In the genomic region with DNA sequence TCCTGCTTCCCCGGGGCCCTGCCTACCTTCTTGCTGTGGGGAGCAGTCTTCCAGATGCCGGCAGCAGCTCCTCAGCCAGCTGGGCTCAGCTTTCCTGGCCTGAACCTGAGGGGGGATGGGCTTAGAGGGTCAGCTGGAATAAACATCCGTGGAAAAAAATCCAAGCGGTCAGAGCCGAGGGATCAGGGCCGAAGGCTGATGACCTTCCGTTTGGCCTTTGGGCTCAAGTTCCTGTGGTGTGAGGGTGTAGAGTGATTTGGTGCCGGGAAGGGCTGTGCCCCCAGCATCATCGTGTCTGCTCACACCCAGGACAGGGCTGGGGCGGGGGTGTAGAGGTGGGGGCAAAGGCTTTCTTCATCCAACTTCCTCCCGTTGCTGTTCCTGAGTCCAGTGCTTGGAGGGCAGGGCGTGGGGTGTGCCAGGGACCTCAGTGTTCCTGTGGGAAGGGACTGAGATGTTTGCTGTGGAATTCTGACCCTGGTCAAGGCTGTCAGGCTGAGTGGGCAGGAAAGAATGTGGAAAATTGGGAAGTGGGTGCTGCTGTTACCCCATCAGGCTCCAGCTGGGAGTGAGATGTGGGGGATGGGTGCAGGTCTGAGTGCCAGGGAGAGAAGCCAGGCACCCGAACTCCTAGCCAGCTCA, we compare ENCODE assay signal across 1 cellular context.
TF ChIP-seq lines count a peak whose summit lies in the region.

No MANE protein-coding gene starts in this region.

TF ChIP-seq in HepG2, 621 proteins besides CTCF, POLR2A, EP300 and RAD21 (continued from another document and continues in another):
- TF ChIP-seq, protein P1, sequence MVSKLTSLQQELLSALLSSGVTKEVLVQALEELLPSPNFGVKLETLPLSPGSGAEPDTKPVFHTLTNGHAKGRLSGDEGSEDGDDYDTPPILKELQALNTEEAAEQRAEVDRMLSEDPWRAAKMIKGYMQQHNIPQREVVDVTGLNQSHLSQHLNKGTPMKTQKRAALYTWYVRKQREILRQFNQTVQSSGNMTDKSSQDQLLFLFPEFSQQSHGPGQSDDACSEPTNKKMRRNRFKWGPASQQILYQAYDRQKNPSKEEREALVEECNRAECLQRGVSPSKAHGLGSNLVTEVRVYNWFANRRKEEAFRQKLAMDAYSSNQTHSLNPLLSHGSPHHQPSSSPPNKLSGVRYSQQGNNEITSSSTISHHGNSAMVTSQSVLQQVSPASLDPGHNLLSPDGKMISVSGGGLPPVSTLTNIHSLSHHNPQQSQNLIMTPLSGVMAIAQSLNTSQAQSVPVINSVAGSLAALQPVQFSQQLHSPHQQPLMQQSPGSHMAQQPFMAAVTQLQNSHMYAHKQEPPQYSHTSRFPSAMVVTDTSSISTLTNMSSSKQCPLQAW (CRISPR knock-in tag; IDR thresholded peaks at IDR 0.05): peak; percentile 84
- TF ChIP-seq GFI1 (CRISPR knock-in tag; IDR thresholded peaks at IDR 0.05; ENCODE audit: borderline replicate concordance): peak; percentile 61; the same call in 1 of the 2 replicates
- TF ChIP-seq IRF2 (CRISPR knock-in tag; IDR thresholded peaks at IDR 0.05): peak; percentile 35; the same call in 1 of the 2 replicates
- no peak for TF ChIP-seq FOXA1 (IDR thresholded peaks at IDR 0.05)
- TF ChIP-seq FOXA1 (CRISPR knock-in tag; IDR thresholded peaks at IDR 0.05): 0 out of 2 replicates have a peak, but pooled peaks have one; percentile 29
- no peak for TF ChIP-seq LCORL (IDR thresholded peaks at IDR 0.05)
- TF ChIP-seq LCORL (CRISPR knock-in tag; IDR thresholded peaks at IDR 0.05): peak; percentile 77
- TF ChIP-seq, protein P2, sequence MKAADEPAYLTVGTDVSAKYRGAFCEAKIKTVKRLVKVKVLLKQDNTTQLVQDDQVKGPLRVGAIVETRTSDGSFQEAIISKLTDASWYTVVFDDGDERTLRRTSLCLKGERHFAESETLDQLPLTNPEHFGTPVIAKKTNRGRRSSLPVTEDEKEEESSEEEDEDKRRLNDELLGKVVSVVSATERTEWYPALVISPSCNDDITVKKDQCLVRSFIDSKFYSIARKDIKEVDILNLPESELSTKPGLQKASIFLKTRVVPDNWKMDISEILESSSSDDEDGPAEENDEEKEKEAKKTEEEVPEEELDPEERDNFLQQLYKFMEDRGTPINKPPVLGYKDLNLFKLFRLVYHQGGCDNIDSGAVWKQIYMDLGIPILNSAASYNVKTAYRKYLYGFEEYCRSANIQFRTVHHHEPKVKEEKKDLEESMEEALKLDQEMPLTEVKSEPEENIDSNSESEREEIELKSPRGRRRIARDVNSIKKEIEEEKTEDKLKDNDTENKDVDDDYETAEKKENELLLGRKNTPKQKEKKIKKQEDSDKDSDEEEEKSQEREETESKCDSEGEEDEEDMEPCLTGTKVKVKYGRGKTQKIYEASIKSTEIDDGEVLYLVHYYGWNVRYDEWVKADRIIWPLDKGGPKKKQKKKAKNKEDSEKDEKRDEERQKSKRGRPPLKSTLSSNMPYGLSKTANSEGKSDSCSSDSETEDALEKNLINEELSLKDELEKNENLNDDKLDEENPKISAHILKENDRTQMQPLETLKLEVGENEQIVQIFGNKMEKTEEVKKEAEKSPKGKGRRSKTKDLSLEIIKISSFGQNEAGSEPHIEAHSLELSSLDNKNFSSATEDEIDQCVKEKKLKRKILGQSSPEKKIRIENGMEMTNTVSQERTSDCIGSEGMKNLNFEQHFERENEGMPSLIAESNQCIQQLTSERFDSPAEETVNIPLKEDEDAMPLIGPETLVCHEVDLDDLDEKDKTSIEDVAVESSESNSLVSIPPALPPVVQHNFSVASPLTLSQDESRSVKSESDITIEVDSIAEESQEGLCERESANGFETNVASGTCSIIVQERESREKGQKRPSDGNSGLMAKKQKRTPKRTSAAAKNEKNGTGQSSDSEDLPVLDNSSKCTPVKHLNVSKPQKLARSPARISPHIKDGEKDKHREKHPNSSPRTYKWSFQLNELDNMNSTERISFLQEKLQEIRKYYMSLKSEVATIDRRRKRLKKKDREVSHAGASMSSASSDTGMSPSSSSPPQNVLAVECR (CRISPR knock-in tag; IDR thresholded peaks at IDR 0.05; ENCODE audit: borderline replicate concordance): peak; percentile 63; the same call in 1 of the 2 replicates
- TF ChIP-seq FOXO1 (CRISPR knock-in tag; IDR thresholded peaks at IDR 0.05): peak; percentile 73; the same call in 1 of the 2 replicates
- TF ChIP-seq, protein P3, sequence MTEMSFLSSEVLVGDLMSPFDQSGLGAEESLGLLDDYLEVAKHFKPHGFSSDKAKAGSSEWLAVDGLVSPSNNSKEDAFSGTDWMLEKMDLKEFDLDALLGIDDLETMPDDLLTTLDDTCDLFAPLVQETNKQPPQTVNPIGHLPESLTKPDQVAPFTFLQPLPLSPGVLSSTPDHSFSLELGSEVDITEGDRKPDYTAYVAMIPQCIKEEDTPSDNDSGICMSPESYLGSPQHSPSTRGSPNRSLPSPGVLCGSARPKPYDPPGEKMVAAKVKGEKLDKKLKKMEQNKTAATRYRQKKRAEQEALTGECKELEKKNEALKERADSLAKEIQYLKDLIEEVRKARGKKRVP (CRISPR knock-in tag; IDR thresholded peaks at IDR 0.05): no peak
- peak; percentile 91; the same call in 1 of the 2 replicates for TF ChIP-seq ETV5 (CRISPR knock-in tag; IDR thresholded peaks at IDR 0.05; ENCODE audit: borderline replicate concordance)
- no peak for TF ChIP-seq ZNF652 (CRISPR knock-in tag; IDR thresholded peaks at IDR 0.05; ENCODE audit: borderline replicate concordance, low read depth)
- no peak for TF ChIP-seq DNMT1 (CRISPR knock-in tag; IDR thresholded peaks at IDR 0.05)
- TF ChIP-seq ZBTB7A (CRISPR knock-in tag; IDR thresholded peaks at IDR 0.05): no peak
- peak; percentile 87 for TF ChIP-seq NR2F6 (IDR thresholded peaks at IDR 0.05)
- TF ChIP-seq NR2F6 (CRISPR knock-in tag; IDR thresholded peaks at IDR 0.05): peak; percentile 92
- TF ChIP-seq, protein P4, sequence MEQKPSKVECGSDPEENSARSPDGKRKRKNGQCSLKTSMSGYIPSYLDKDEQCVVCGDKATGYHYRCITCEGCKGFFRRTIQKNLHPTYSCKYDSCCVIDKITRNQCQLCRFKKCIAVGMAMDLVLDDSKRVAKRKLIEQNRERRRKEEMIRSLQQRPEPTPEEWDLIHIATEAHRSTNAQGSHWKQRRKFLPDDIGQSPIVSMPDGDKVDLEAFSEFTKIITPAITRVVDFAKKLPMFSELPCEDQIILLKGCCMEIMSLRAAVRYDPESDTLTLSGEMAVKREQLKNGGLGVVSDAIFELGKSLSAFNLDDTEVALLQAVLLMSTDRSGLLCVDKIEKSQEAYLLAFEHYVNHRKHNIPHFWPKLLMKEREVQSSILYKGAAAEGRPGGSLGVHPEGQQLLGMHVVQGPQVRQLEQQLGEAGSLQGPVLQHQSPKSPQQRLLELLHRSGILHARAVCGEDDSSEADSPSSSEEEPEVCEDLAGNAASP (CRISPR knock-in tag; IDR thresholded peaks at IDR 0.05; ENCODE audit: borderline replicate concordance): peak; percentile 37; the same call in 1 of the 2 replicates
- TF ChIP-seq, protein P5, sequence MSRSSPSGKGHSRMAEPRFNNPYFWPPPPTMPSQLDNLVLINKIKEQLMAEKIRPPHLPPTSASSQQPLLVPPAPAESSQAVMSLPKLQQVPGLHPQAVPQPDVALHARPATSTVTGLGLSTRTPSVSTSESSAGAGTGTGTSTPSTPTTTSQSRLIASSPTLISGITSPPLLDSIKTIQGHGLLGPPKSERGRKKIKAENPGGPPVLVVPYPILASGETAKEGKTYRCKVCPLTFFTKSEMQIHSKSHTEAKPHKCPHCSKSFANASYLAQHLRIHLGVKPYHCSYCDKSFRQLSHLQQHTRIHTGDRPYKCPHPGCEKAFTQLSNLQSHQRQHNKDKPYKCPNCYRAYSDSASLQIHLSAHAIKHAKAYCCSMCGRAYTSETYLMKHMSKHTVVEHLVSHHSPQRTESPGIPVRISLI (CRISPR knock-in tag; IDR thresholded peaks at IDR 0.05; ENCODE audit: borderline replicate concordance): peak; percentile 93
- peak; percentile 62; the same call in 1 of the 2 replicates for TF ChIP-seq TARDBP (CRISPR knock-in tag; IDR thresholded peaks at IDR 0.05)
- TF ChIP-seq CREM (IDR thresholded peaks at IDR 0.05): peak; percentile 38; the same call in 1 of the 2 replicates
- TF ChIP-seq CREM (CRISPR knock-in tag; IDR thresholded peaks at IDR 0.05): no peak
- no peak for TF ChIP-seq BCL6 (CRISPR knock-in tag; IDR thresholded peaks at IDR 0.05)
- 0 out of 2 replicates have a peak, but pooled peaks have one; percentile 38 for TF ChIP-seq ZNF33A (CRISPR knock-in tag; IDR thresholded peaks at IDR 0.05; ENCODE audit: borderline replicate concordance)
- peak; percentile 85 for TF ChIP-seq RARA (CRISPR knock-in tag; IDR thresholded peaks at IDR 0.05)
- TF ChIP-seq, protein P6, sequence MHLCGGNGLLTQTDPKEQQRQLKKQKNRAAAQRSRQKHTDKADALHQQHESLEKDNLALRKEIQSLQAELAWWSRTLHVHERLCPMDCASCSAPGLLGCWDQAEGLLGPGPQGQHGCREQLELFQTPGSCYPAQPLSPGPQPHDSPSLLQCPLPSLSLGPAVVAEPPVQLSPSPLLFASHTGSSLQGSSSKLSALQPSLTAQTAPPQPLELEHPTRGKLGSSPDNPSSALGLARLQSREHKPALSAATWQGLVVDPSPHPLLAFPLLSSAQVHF (CRISPR knock-in tag; IDR thresholded peaks at IDR 0.05): no peak
- TF ChIP-seq SOX5 (CRISPR knock-in tag; IDR thresholded peaks at IDR 0.05; ENCODE audit: borderline replicate concordance): peak; percentile 55
- TF ChIP-seq, protein P7, sequence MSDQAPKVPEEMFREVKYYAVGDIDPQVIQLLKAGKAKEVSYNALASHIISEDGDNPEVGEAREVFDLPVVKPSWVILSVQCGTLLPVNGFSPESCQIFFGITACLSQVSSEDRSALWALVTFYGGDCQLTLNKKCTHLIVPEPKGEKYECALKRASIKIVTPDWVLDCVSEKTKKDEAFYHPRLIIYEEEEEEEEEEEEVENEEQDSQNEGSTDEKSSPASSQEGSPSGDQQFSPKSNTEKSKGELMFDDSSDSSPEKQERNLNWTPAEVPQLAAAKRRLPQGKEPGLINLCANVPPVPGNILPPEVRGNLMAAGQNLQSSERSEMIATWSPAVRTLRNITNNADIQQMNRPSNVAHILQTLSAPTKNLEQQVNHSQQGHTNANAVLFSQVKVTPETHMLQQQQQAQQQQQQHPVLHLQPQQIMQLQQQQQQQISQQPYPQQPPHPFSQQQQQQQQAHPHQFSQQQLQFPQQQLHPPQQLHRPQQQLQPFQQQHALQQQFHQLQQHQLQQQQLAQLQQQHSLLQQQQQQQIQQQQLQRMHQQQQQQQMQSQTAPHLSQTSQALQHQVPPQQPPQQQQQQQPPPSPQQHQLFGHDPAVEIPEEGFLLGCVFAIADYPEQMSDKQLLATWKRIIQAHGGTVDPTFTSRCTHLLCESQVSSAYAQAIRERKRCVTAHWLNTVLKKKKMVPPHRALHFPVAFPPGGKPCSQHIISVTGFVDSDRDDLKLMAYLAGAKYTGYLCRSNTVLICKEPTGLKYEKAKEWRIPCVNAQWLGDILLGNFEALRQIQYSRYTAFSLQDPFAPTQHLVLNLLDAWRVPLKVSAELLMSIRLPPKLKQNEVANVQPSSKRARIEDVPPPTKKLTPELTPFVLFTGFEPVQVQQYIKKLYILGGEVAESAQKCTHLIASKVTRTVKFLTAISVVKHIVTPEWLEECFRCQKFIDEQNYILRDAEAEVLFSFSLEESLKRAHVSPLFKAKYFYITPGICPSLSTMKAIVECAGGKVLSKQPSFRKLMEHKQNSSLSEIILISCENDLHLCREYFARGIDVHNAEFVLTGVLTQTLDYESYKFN (CRISPR knock-in tag; conservative IDR thresholded peaks at IDR 0.05): peak; percentile 89
- peak; percentile 82 for TF ChIP-seq HNF4A (CRISPR knock-in tag; IDR thresholded peaks at IDR 0.05)
- no peak for TF ChIP-seq ZNF225 (CRISPR knock-in tag; IDR thresholded peaks at IDR 0.05)
- peak; percentile 25; the same call in 1 of the 2 replicates for TF ChIP-seq FOXA3 (CRISPR knock-in tag; IDR thresholded peaks at IDR 0.05)
- peak; percentile 30; the same call in 1 of the 2 replicates for TF ChIP-seq ELF3 (CRISPR knock-in tag; IDR thresholded peaks at IDR 0.05)
- TF ChIP-seq, protein P8, sequence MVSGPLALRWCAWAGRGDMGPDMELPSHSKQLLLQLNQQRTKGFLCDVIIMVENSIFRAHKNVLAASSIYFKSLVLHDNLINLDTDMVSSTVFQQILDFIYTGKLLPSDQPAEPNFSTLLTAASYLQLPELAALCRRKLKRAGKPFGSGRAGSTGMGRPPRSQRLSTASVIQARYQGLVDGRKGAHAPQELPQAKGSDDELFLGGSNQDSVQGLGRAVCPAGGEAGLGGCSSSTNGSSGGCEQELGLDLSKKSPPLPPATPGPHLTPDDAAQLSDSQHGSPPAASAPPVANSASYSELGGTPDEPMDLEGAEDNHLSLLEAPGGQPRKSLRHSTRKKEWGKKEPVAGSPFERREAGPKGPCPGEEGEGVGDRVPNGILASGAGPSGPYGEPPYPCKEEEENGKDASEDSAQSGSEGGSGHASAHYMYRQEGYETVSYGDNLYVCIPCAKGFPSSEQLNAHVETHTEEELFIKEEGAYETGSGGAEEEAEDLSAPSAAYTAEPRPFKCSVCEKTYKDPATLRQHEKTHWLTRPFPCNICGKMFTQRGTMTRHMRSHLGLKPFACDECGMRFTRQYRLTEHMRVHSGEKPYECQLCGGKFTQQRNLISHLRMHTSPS (CRISPR knock-in tag; IDR thresholded peaks at IDR 0.05; ENCODE audit: low read depth): peak; percentile 62; the same call in 1 of the 2 replicates
- TF ChIP-seq, protein P9, sequence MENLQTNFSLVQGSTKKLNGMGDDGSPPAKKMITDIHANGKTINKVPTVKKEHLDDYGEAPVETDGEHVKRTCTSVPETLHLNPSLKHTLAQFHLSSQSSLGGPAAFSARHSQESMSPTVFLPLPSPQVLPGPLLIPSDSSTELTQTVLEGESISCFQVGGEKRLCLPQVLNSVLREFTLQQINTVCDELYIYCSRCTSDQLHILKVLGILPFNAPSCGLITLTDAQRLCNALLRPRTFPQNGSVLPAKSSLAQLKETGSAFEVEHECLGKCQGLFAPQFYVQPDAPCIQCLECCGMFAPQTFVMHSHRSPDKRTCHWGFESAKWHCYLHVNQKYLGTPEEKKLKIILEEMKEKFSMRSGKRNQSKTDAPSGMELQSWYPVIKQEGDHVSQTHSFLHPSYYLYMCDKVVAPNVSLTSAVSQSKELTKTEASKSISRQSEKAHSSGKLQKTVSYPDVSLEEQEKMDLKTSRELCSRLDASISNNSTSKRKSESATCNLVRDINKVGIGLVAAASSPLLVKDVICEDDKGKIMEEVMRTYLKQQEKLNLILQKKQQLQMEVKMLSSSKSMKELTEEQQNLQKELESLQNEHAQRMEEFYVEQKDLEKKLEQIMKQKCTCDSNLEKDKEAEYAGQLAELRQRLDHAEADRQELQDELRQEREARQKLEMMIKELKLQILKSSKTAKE (CRISPR knock-in tag; IDR thresholded peaks at IDR 0.05; ENCODE audit: borderline replicate concordance): peak; percentile 83
- TF ChIP-seq ESRRA (CRISPR knock-in tag; IDR thresholded peaks at IDR 0.05; ENCODE audit: low read depth): peak; percentile 85
- TF ChIP-seq ZNF543 (CRISPR knock-in tag; IDR thresholded peaks at IDR 0.05): no peak
- TF ChIP-seq, protein P10, sequence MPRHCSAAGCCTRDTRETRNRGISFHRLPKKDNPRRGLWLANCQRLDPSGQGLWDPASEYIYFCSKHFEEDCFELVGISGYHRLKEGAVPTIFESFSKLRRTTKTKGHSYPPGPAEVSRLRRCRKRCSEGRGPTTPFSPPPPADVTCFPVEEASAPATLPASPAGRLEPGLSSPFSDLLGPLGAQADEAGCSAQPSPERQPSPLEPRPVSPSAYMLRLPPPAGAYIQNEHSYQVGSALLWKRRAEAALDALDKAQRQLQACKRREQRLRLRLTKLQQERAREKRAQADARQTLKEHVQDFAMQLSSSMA (CRISPR knock-in tag; IDR thresholded peaks at IDR 0.05): no peak
- peak; percentile 14; the same call in 1 of the 2 replicates for TF ChIP-seq ZNF274 (CRISPR knock-in tag; IDR thresholded peaks at IDR 0.05)
